In genomic region chr4:22190855-22191254, GRCh38 we compare ENCODE assay signal across 16 cellular contexts.
DNase-seq lines count a peak whose midpoint lies in the region; ATAC-seq, FAIRE-seq and TF ChIP-seq lines count a peak whose summit lies in the region.
"Had no signal": no experiment of that assay in that cellular context is flagged by ENCODE, and none has a peak within 500 bp of the region (broad histone marks: within the 10 kb centered on the region; RNA-seq: fewer than 3 reads in every experiment).

No MANE protein-coding gene starts in this region.

- H2AFZ ChIP-seq in PC-3 (ENCODE audit: low read length) (no peak overlapping the region), endothelial cell of umbilical vein (ENCODE audit: low read depth, low read length) (no peak overlapping the region)

- peak overlapping the region; percentile 38; the same call in 1 of the 2 replicates for H3K4me3 ChIP-seq in PC-3 (ENCODE audit: low read length)
- no peak overlapping the region for H3K4me3 ChIP-seq in endothelial cell of umbilical vein (replicated peaks in 1 of 3; ENCODE audit: insufficient read depth in 1 of 3, low read depth in 1 of 3, low read length in 3 of 3)
- no peak overlapping the region for H3K4me3 ChIP-seq in aorta (ENCODE audit: low read length in 2 of 2)
- H3K4me3 ChIP-seq: left ventricle myocardium inferior had no signal

- POLR2A ChIA-PET in PC-3 (lab: Charles Lee; ENCODE audit: unreplicated experiment) (no interaction called here), endothelial cell of umbilical vein (lab: Charles Lee) (no interaction called here)

- no peak for FAIRE-seq in endothelial cell of umbilical vein (lab: Jason Lieb, UNC)
- FAIRE-seq: D721Med, GM12892 had no signal

- BruUV-seq in PC-3 (replicated peaks; lab: Mats Ljungman, UMichigan) (no TSS peak), endothelial cell of umbilical vein (replicated peaks; lab: Mats Ljungman, UMichigan) (no TSS peak)

- DNase-seq in Daoy (ENCODE audit: low read depth) (peak; percentile 1), PC-3 (peak; percentile 93), endothelial cell of umbilical vein (ENCODE audit: low read depth, low spot score) (no peak), myocyte (ENCODE audit: low read depth) (peak; percentile 85), DMS79 (lab: John Stamatoyannopoulos, UW) (no peak), aorta (no peak), NCI-H748 (lab: John Stamatoyannopoulos, UW; ENCODE audit: unreplicated experiment) (no peak)
- DNase-seq: activated CD4-positive, CD25-positive, alpha-beta regulatory T cell treated with anti-CD3 and anti-CD28 coated beads, Interleukin-2, amount 50 U/mL, for 72 hours; left ventricle myocardium inferior; MM.1S; NCI-H345; occipital lobe; SHP77 had no signal

- CTCF ChIA-PET in PC-3 (lab: Charles Lee) (no interaction called here), endothelial cell of umbilical vein (lab: Charles Lee) (no interaction called here)

- H3K9me3 ChIP-seq in PC-3 (ENCODE audit: low read length) = no peaks in the 10 kb centered on the region
- H3K9me3 ChIP-seq in endothelial cell of umbilical vein (replicated peaks; ENCODE audit: control insufficient read depth, insufficient read depth, low read length) = peaks cover 5% of the 10 kb centered on the region
- no peaks in the 10 kb centered on the region for H3K9me3 ChIP-seq in aorta (ENCODE audit: control insufficient read depth, low read length)

- H3K4me2 ChIP-seq in PC-3 (ENCODE audit: low read length) (peak overlapping the region; percentile 77), endothelial cell of umbilical vein (ENCODE audit: insufficient read depth, low read length) (no peak overlapping the region)

- H3K27ac ChIP-seq in PC-3 (ENCODE audit: low read length) (peak overlapping the region; percentile 72), endothelial cell of umbilical vein (ENCODE audit: insufficient read depth, low read depth, low read length) (no peak overlapping the region), aorta (ENCODE audit: low read depth in 1 of 2, low read length in 2 of 2) (no peak overlapping the region)
- H3K27ac ChIP-seq: left ventricle myocardium inferior had no signal

- TF ChIP-seq CTCF in PC-3 (conservative IDR thresholded peaks at IDR 0.05; ENCODE audit: low read depth, low read length) (no peak), endothelial cell of umbilical vein (IDR thresholded peaks at IDR 0.05; ENCODE audit: extremely low read depth in 1 of 2, insufficient read depth in 1 of 2, low read depth in 1 of 2, low read length in 2 of 2) (no peak)

- TF ChIP-seq POLR2A in endothelial cell of umbilical vein (IDR thresholded peaks at IDR 0.05; ENCODE audit: low read depth, low read length) = no peak

- no peaks in the 10 kb centered on the region for H3K9me1 ChIP-seq in endothelial cell of umbilical vein (replicated peaks; ENCODE audit: control insufficient read depth, extremely low read depth, insufficient read depth, low read length)

- no peaks in the 10 kb centered on the region for H3K27me3 ChIP-seq in PC-3 (ENCODE audit: low read length)
- no peaks in the 10 kb centered on the region for H3K27me3 ChIP-seq in endothelial cell of umbilical vein (ENCODE audit: control insufficient read depth in 2 of 2, insufficient read depth in 2 of 2, low read length in 2 of 2)
- H3K27me3 ChIP-seq in aorta (ENCODE audit: control insufficient read depth in 1 of 2, insufficient read depth in 2 of 2, low read length in 1 of 2) = no peaks in the 10 kb centered on the region

- intact Hi-C loops in PC-3 (cut with micrococcal nuclease) = no loop called here
- intact Hi-C loops in endothelial cell of umbilical vein (cut with micrococcal nuclease) = no loop called here
- intact Hi-C loops in aorta (cut with DNase I) = no loop called here

- H4K20me1 ChIP-seq in PC-3 (ENCODE audit: low read length) (no peaks in the 10 kb centered on the region), endothelial cell of umbilical vein (replicated peaks; ENCODE audit: control insufficient read depth, extremely low read depth, insufficient read depth, low read length) (no peaks in the 10 kb centered on the region)

- no peaks in the 10 kb centered on the region for H3K36me3 ChIP-seq in PC-3 (ENCODE audit: low read depth, low read length)
- no peaks in the 10 kb centered on the region for H3K36me3 ChIP-seq in endothelial cell of umbilical vein (ENCODE audit: control insufficient read depth in 2 of 2, extremely low read depth in 1 of 2, insufficient read depth in 2 of 2, low read length in 2 of 2)
- no peaks in the 10 kb centered on the region for H3K36me3 ChIP-seq in aorta (ENCODE audit: control insufficient read depth in 1 of 2, insufficient read depth in 2 of 2, low read length in 1 of 2)
- H3K36me3 ChIP-seq: left ventricle myocardium inferior had no signal

- WGBS in aorta, 2 donors = 87 to 92% methylated on average over 1 of the region's 1 CpG

- peaks cover 18% of the 10 kb centered on the region for H3K4me1 ChIP-seq in PC-3 (ENCODE audit: insufficient read depth, low read length)
- no peaks in the 10 kb centered on the region for H3K4me1 ChIP-seq in endothelial cell of umbilical vein (ENCODE audit: control insufficient read depth, extremely low read depth, insufficient read depth, low read length)
- no peaks in the 10 kb centered on the region for H3K4me1 ChIP-seq in aorta (ENCODE audit: control insufficient read depth in 1 of 2, insufficient read depth in 2 of 2, low read length in 2 of 2)
- H3K4me1 ChIP-seq: left ventricle myocardium inferior had no signal

- no peak overlapping the region for H3K9ac ChIP-seq in PC-3 (ENCODE audit: low read length)
- H3K9ac ChIP-seq in endothelial cell of umbilical vein (replicated peaks; ENCODE audit: extremely low read depth, insufficient read depth, low read length) = no peak overlapping the region

- dilution Hi-C loops in endothelial cell of umbilical vein (cut with MboI; ENCODE audit: extremely low pct_ligation_motif_present, low sequenced_read_pairs) = no loop called here

- ATAC-seq in PC-3 (peak; percentile 98), GM19455 (IDR thresholded peaks at IDR 0.05; ENCODE audit: unreplicated experiment) (no peak), aorta (ENCODE audit: low FRiP score) (no peak)

- no peaks in the 10 kb centered on the region for H3K79me2 ChIP-seq in PC-3 (ENCODE audit: low read length)
- no peaks in the 10 kb centered on the region for H3K79me2 ChIP-seq in endothelial cell of umbilical vein (ENCODE audit: control insufficient read depth, insufficient read depth, low read length)

- H3F3A ChIP-seq in PC-3 (ENCODE audit: low read length, unreplicated experiment) = no peaks in the 10 kb centered on the region

- H3K9me2 ChIP-seq in PC-3 (replicated peaks; ENCODE audit: low read length) = no peaks in the 10 kb centered on the region

TF ChIP-seq in endothelial cell of umbilical vein, 7 proteins besides CTCF, POLR2A, EP300 and RAD21:
- TF ChIP-seq MAX (IDR thresholded peaks at IDR 0.05; ENCODE audit: insufficient read depth, insufficient read length) (no peak), FOS (IDR thresholded peaks at IDR 0.05; ENCODE audit: borderline replicate concordance, insufficient read depth, low read length) (peak; percentile 68)

Comparison
In these comparisons a context has a peak if more than half of its experiments do, and no peak if none do; other contexts are left out.
1. DNase-seq: peak in Daoy (single experiment), PC-3 (single experiment) and myocyte (single experiment); none in endothelial cell of umbilical vein (single experiment), DMS79 (single experiment), aorta (0 of 2) and NCI-H748 (single experiment).